In genomic region chr10:79229830-79230562, GRCh38 we compare ENCODE assay signal across 14 cellular contexts.
A peak's percentile ranks its signal among the peaks of the same experiment; 100 is the strongest.
DNase-seq lines count a peak whose midpoint lies in the region; ATAC-seq and TF ChIP-seq lines count a peak whose summit lies in the region.
"Had no signal": no experiment of that assay in that cellular context is flagged by ENCODE, and none has a peak within 500 bp of the region (broad histone marks: within the 10 kb centered on the region; RNA-seq: fewer than 3 reads in every experiment).

No MANE protein-coding gene starts in this region.

- no peak overlapping the region for H3K4me2 ChIP-seq in SK-N-SH

- H3K9me2 ChIP-seq in SK-N-SH, result no peaks in the 10 kb centered on the region

- H3K27ac ChIP-seq in SK-N-SH (ENCODE audit: low read depth in 2 of 2, low read length in 1 of 2) (peak overlapping the region in 1 of 2 experiments; percentile 89; a peak in 3 of 4 replicates), iPS-18a (ENCODE audit: low read length) (no peak overlapping the region)
- H3K27ac ChIP-seq in CD4-positive, alpha-beta T cell (ENCODE audit: low read depth, low read length), result no peak overlapping the region
- H3K27ac ChIP-seq: SJSA1 had no signal

- H3K79me2 ChIP-seq in SK-N-SH (ENCODE audit: insufficient read depth), result peaks cover 14% of the 10 kb centered on the region

- TF ChIP-seq CTCF in SK-N-SH (IDR thresholded peaks at IDR 0.05), result no peak
- no peak for TF ChIP-seq CTCF in CD4-positive, alpha-beta T cell (IDR thresholded peaks at IDR 0.05)

- H3K36me3 ChIP-seq in SK-N-SH (replicated peaks in 1 of 2; ENCODE audit: control insufficient read depth in 1 of 2, insufficient read depth in 2 of 2, low read length in 1 of 2) (peaks cover 41 to 42% of the 10 kb centered on the region in 2 experiments), iPS-18a (ENCODE audit: control insufficient read depth, low read depth, low read length) (peaks cover 3% of the 10 kb centered on the region)
- H3K36me3 ChIP-seq: HAP-1 had no signal

- no peak for ATAC-seq in stimulated activated effector memory CD8-positive, alpha-beta T cell treated with anti-CD3 and anti-CD28 coated beads, Interleukin-12 subunit alpha, Interleukin-12 subunit beta, amount 100 ng/mL, for 72 hours
- ATAC-seq in natural killer cell treated with Interleukin-12 subunit alpha and Interleukin-12 subunit beta and Interleukin-15 and Interleukin-18, amount 100 ng/mL, for 72 hours, result no peak
- no peak for ATAC-seq in CD4-positive, alpha-beta T cell (ENCODE audit: poor library complexity)
- no peak for ATAC-seq in HG03354 (IDR thresholded peaks at IDR 0.05; ENCODE audit: poor library complexity, severe bottlenecking, unreplicated experiment)
- ATAC-seq: activated CD4-positive, alpha-beta T cell treated with anti-CD3 and anti-CD28 coated beads for 36 hours; activated T-helper 17 cell treated with anti-CD3 and anti-CD28 coated beads, Interleukin-2, amount 50 U/mL, for 72 hours had no signal

- H3K27me3 ChIP-seq in SK-N-SH (ENCODE audit: insufficient read depth) (no peaks in the 10 kb centered on the region), iPS-18a (ENCODE audit: control insufficient read depth, insufficient read depth, low read length) (peaks cover 12% of the 10 kb centered on the region)
- H3K27me3 ChIP-seq in CD4-positive, alpha-beta T cell (ENCODE audit: control insufficient read depth, insufficient read depth, low read length), result no peaks in the 10 kb centered on the region
- H3K27me3 ChIP-seq: SJSA1 had no signal

- peak overlapping the region; percentile 34 for H3K27ac Mint-ChIP-seq in stimulated activated effector memory CD8-positive, alpha-beta T cell treated with anti-CD3 and anti-CD28 coated beads, Interleukin-12 subunit alpha, Interleukin-12 subunit beta, amount 100 ng/mL, for 72 hours
- no peak overlapping the region for H3K27ac Mint-ChIP-seq in natural killer cell treated with Interleukin-12 subunit alpha and Interleukin-12 subunit beta and Interleukin-15 and Interleukin-18, amount 100 ng/mL, for 72 hours
- H3K27ac Mint-ChIP-seq in CD4-positive, alpha-beta T cell, result no peak overlapping the region
- H3K27ac Mint-ChIP-seq: activated CD4-positive, alpha-beta T cell treated with anti-CD3 and anti-CD28 coated beads for 36 hours; activated T-helper 17 cell treated with anti-CD3 and anti-CD28 coated beads, Interleukin-2, amount 50 U/mL, for 72 hours had no signal

- TF ChIP-seq RAD21 in SK-N-SH (IDR thresholded peaks at IDR 0.05; ENCODE audit: low read length), result no peak

- peaks cover 8% of the 10 kb centered on the region for H3F3A ChIP-seq in SK-N-SH (replicated peaks; ENCODE audit: insufficient read depth)

- H3K4me1 ChIP-seq in SK-N-SH (ENCODE audit: control insufficient read depth in 1 of 2, insufficient read depth in 2 of 2, low read depth in 1 of 2, low read length in 1 of 2) (peaks cover 9 to 83% of the 10 kb centered on the region in 2 experiments; a peak in 3 of 4 replicates), iPS-18a (ENCODE audit: control insufficient read depth, low read depth, low read length) (peaks cover 20% of the 10 kb centered on the region)
- H3K4me1 ChIP-seq: HAP-1 had no signal

- no peak overlapping the region for H3K4me3 ChIP-seq in SK-N-SH (ENCODE audit: low read depth in 2 of 2, low read length in 1 of 2)
- H3K4me3 ChIP-seq in iPS-18a (ENCODE audit: low read length), result no peak overlapping the region
- H3K4me3 ChIP-seq: HAP-1, SJSA1 had no signal

- no peaks in the 10 kb centered on the region for H3K9me3 Mint-ChIP-seq in stimulated activated effector memory CD8-positive, alpha-beta T cell treated with anti-CD3 and anti-CD28 coated beads, Interleukin-12 subunit alpha, Interleukin-12 subunit beta, amount 100 ng/mL, for 72 hours
- no peaks in the 10 kb centered on the region for H3K9me3 Mint-ChIP-seq in natural killer cell treated with Interleukin-12 subunit alpha and Interleukin-12 subunit beta and Interleukin-15 and Interleukin-18, amount 100 ng/mL, for 72 hours
- H3K9me3 Mint-ChIP-seq in CD4-positive, alpha-beta T cell, result no peaks in the 10 kb centered on the region
- H3K9me3 Mint-ChIP-seq: activated T-helper 17 cell treated with anti-CD3 and anti-CD28 coated beads, Interleukin-2, amount 50 U/mL, for 72 hours had no signal

- 79% methylated on average over 16 of the region's 19 CpGs for WGBS in SK-N-SH (ENCODE audit: low lambda C conversion rate)

- DNase-seq in NCI-H1436 (lab: John Stamatoyannopoulos, UW) (peak; percentile 58), NCI-H1436 treated with DMSO at 0.1 percent for 48 hours (lab: John Stamatoyannopoulos, UW) (no peak), SK-N-SH (peak; percentile 74)
- DNase-seq in stimulated activated effector memory CD8-positive, alpha-beta T cell treated with anti-CD3 and anti-CD28 coated beads, Interleukin-12 subunit alpha, Interleukin-12 subunit beta, amount 100 ng/mL, for 72 hours (ENCODE audit: low spot score in 2 of 2), result no peak
- no peak for DNase-seq in natural killer cell treated with Interleukin-12 subunit alpha and Interleukin-12 subunit beta and Interleukin-15 and Interleukin-18, amount 100 ng/mL, for 72 hours (ENCODE audit: low spot score)
- no peak for DNase-seq in CD4-positive, alpha-beta T cell
- DNase-seq: 8988T; activated CD4-positive, alpha-beta T cell treated with anti-CD3 and anti-CD28 coated beads for 36 hours; stimulated activated CD4-positive, alpha-beta T cell treated with anti-CD3 and anti-CD28 coated beads, Interleukin-4, amount 100 ng/mL, for 24 hours had no signal

- intact Hi-C loops in CD4-positive, alpha-beta T cell (cut with DNase I, micrococcal nuclease), result no loop called here

- CTCF ChIA-PET in SK-N-SH (lab: Yijun Ruan, JAX), result interaction anchor here (0.9 to 2.6 kb wide), 8 partner anchors 9 to 164 kb away, joined by 3 to 11 read pairs (median 4); no protein-coding TSS in a partner anchor
- CTCF ChIA-PET in CD4-positive, alpha-beta T cell (lab: Charles Lee), result no interaction called here

- H3K4me1 Mint-ChIP-seq in stimulated activated effector memory CD8-positive, alpha-beta T cell treated with anti-CD3 and anti-CD28 coated beads, Interleukin-12 subunit alpha, Interleukin-12 subunit beta, amount 100 ng/mL, for 72 hours, result peaks cover 5% of the 10 kb centered on the region
- H3K4me1 Mint-ChIP-seq in natural killer cell treated with Interleukin-12 subunit alpha and Interleukin-12 subunit beta and Interleukin-15 and Interleukin-18, amount 100 ng/mL, for 72 hours (ENCODE audit: low read depth in 2 of 2), result peaks cover 0 to 9% of the 10 kb centered on the region in 2 donors
- H3K4me1 Mint-ChIP-seq in CD4-positive, alpha-beta T cell (ENCODE audit: low read depth), result no peaks in the 10 kb centered on the region
- H3K4me1 Mint-ChIP-seq: activated CD4-positive, alpha-beta T cell treated with anti-CD3 and anti-CD28 coated beads for 36 hours had no signal

- no peak overlapping the region for H3K9ac ChIP-seq in SK-N-SH
- peak overlapping the region; percentile 5 for H3K9ac ChIP-seq in iPS-18a (ENCODE audit: low read length)

- H4K20me1 ChIP-seq in SK-N-SH (ENCODE audit: insufficient read depth), result peaks cover 36% of the 10 kb centered on the region

- H3K36me3 Mint-ChIP-seq in stimulated activated effector memory CD8-positive, alpha-beta T cell treated with anti-CD3 and anti-CD28 coated beads, Interleukin-12 subunit alpha, Interleukin-12 subunit beta, amount 100 ng/mL, for 72 hours, result no peaks in the 10 kb centered on the region
- no peaks in the 10 kb centered on the region for H3K36me3 Mint-ChIP-seq in natural killer cell treated with Interleukin-12 subunit alpha and Interleukin-12 subunit beta and Interleukin-15 and Interleukin-18, amount 100 ng/mL, for 72 hours
- peaks cover 4% of the 10 kb centered on the region for H3K36me3 Mint-ChIP-seq in CD4-positive, alpha-beta T cell (ENCODE audit: low read depth)

- H3K9me3 ChIP-seq in SK-N-SH (no peaks in the 10 kb centered on the region), iPS-18a (ENCODE audit: control insufficient read depth, low read depth, low read length) (no peaks in the 10 kb centered on the region)
- no peaks in the 10 kb centered on the region for H3K9me3 ChIP-seq in CD4-positive, alpha-beta T cell (ENCODE audit: control insufficient read depth, low read length)
- H3K9me3 ChIP-seq: HAP-1, SJSA1 had no signal

- POLR2A ChIA-PET in SK-N-SH (lab: Yijun Ruan, JAX), result interaction anchor here (0.6 to 12.4 kb wide), 8 partner anchors 9 to 266 kb away, joined by 3 to 237 read pairs (median 5); no protein-coding TSS in a partner anchor
- POLR2A ChIA-PET in CD4-positive, alpha-beta T cell (lab: Charles Lee), result no interaction called here

- H2AFZ ChIP-seq in SK-N-SH (ENCODE audit: low read depth), result no peak overlapping the region

- no peak for TF ChIP-seq EP300 in SK-N-SH (IDR thresholded peaks at IDR 0.05; ENCODE audit: borderline replicate concordance in 1 of 2, low read depth in 1 of 2, low read length in 1 of 2)

- H3K4me3 Mint-ChIP-seq in stimulated activated effector memory CD8-positive, alpha-beta T cell treated with anti-CD3 and anti-CD28 coated beads, Interleukin-12 subunit alpha, Interleukin-12 subunit beta, amount 100 ng/mL, for 72 hours, result no peak overlapping the region
- no peak overlapping the region for H3K4me3 Mint-ChIP-seq in natural killer cell treated with Interleukin-12 subunit alpha and Interleukin-12 subunit beta and Interleukin-15 and Interleukin-18, amount 100 ng/mL, for 72 hours
- H3K4me3 Mint-ChIP-seq in CD4-positive, alpha-beta T cell, result no peak overlapping the region
- H3K4me3 Mint-ChIP-seq: activated CD4-positive, alpha-beta T cell treated with anti-CD3 and anti-CD28 coated beads for 36 hours; activated T-helper 17 cell treated with anti-CD3 and anti-CD28 coated beads, Interleukin-2, amount 50 U/mL, for 72 hours had no signal

- no peaks in the 10 kb centered on the region for H3K27me3 Mint-ChIP-seq in natural killer cell treated with Interleukin-12 subunit alpha and Interleukin-12 subunit beta and Interleukin-15 and Interleukin-18, amount 100 ng/mL, for 72 hours
- H3K27me3 Mint-ChIP-seq in CD4-positive, alpha-beta T cell, result no peaks in the 10 kb centered on the region
- H3K27me3 Mint-ChIP-seq: activated CD4-positive, alpha-beta T cell treated with anti-CD3 and anti-CD28 coated beads for 36 hours; activated T-helper 17 cell treated with anti-CD3 and anti-CD28 coated beads, Interleukin-2, amount 50 U/mL, for 72 hours had no signal

TF ChIP-seq in SK-N-SH, 30 proteins besides CTCF, POLR2A, EP300 and RAD21 (continues in another document):
- TF ChIP-seq RFX5 (IDR thresholded peaks at IDR 0.05; ENCODE audit: low read length), result no peak
- peak; percentile 12; the same call in 1 of the 2 replicates for TF ChIP-seq MXI1 (IDR thresholded peaks at IDR 0.05; ENCODE audit: low read depth, low read length)
- TF ChIP-seq GATA2 (CRISPR knock-in tag; IDR thresholded peaks at IDR 0.05), result no peak
- no peak for TF ChIP-seq NFIC (IDR thresholded peaks at IDR 0.05; ENCODE audit: borderline replicate concordance)
- TF ChIP-seq USF2 (IDR thresholded peaks at IDR 0.05; ENCODE audit: borderline replicate concordance, low read depth, low read length), result no peak

Comparison
In these comparisons a context has a peak if more than half of its experiments do, and no peak if none do; other contexts are left out.
1. DNase-seq: peak in NCI-H1436 (single experiment) and SK-N-SH (single experiment); none in NCI-H1436 treated with DMSO at 0.1 percent for 48 hours (single experiment), stimulated activated effector memory CD8-positive, alpha-beta T cell treated with anti-CD3 and anti-CD28 coated beads, Interleukin-12 subunit alpha, Interleukin-12 subunit beta, amount 100 ng/mL, for 72 hours (0 of 2), natural killer cell treated with Interleukin-12 subunit alpha and Interleukin-12 subunit beta and Interleukin-15 and Interleukin-18, amount 100 ng/mL, for 72 hours (single experiment) and CD4-positive, alpha-beta T cell (0 of 10).